In the genomic region with DNA sequence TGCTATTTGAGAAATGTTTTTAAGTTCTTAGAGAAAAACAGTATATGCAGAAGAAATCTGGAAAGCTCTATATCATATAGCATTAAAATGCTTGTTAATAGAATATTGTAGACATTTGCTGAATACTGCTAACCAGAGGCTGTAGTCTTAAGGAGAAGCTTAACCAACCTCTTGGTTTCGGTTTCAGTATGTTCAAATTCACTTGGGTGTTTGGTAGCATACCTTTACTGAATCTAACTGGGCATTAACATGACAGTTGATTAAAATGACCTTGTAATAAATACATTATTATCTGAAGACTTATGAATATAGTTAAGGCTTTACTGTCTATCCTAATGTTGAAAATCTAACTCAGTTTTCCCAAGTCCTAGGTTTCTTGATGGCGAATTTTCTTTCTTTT, we compare ENCODE assay signal across 8 cellular contexts. TPM values are rescaled to one million over a fixed set of nuclear protein-coding genes. Genes with fewer than 3 reads are reported as not detected.
A peak's percentile ranks its signal among the peaks of the same experiment; 100 is the strongest.
DNase-seq lines count a peak whose midpoint lies in the region; ATAC-seq and TF ChIP-seq lines count a peak whose summit lies in the region.

No MANE protein-coding gene starts in this region.

- peak overlapping the region; percentile 39 to 99 (median 68) for H3K27ac ChIP-seq in sigmoid colon
- no peak overlapping the region for H3K27ac ChIP-seq in WERI-Rb-1

- H3K4me1 ChIP-seq in sigmoid colon: peaks cover 0 to 43% (median 40%) of the 10 kb centered on the region in 4 donors

- H3K9me3 Mint-ChIP-seq in activated T-helper 1 cell treated with anti-CD3 and anti-CD28 coated beads, Interleukin-12 subunit alpha, Interleukin-12 subunit beta, Interleukin-2, Interleukin-4 antibody, amounts not matched to agents 30 ng/mL and 10 ng/mL and 1 ng/mL, durations not matched to agents 14 hours and 24 hours and 36 hours: no peaks in the 10 kb centered on the region

- no peak for TF ChIP-seq EP300 in sigmoid colon (IDR thresholded peaks at IDR 0.05)

- no peaks in the 10 kb centered on the region for H3K27me3 Mint-ChIP-seq in activated T-helper 1 cell treated with anti-CD3 and anti-CD28 coated beads, Interleukin-12 subunit alpha, Interleukin-12 subunit beta, Interleukin-2, Interleukin-4 antibody, amounts not matched to agents 30 ng/mL and 10 ng/mL and 1 ng/mL, durations not matched to agents 14 hours and 24 hours and 36 hours (ENCODE audit: insufficient read depth)

- ATAC-seq in GM18909 (IDR thresholded peaks at IDR 0.05; ENCODE audit: poor library complexity, unreplicated experiment): peak; percentile 61
- peak; percentile 54 for ATAC-seq in HG03045 (IDR thresholded peaks at IDR 0.05; ENCODE audit: unreplicated experiment)

- TF ChIP-seq CTCF in sigmoid colon (IDR thresholded peaks at IDR 0.05): no peak
- no peak for TF ChIP-seq CTCF in WERI-Rb-1 (IDR thresholded peaks at IDR 0.05; ENCODE audit: low read depth, low read length)

- H3K4me3 ChIP-seq in sigmoid colon: no peak overlapping the region
- H3K4me3 ChIP-seq in WERI-Rb-1 (ENCODE audit: low read depth, low read length): no peak overlapping the region

- TF ChIP-seq POLR2A in sigmoid colon (IDR thresholded peaks at IDR 0.05): no peak

- peaks cover 0 to 51% (median 5%) of the 10 kb centered on the region in 4 donors for H3K36me3 ChIP-seq in sigmoid colon
- peaks cover 84% of the 10 kb centered on the region for H3K36me3 ChIP-seq in WERI-Rb-1

- peaks cover 58% of the 10 kb centered on the region for H3K36me3 Mint-ChIP-seq in activated T-helper 1 cell treated with anti-CD3 and anti-CD28 coated beads, Interleukin-12 subunit alpha, Interleukin-12 subunit beta, Interleukin-2, Interleukin-4 antibody, amounts not matched to agents 30 ng/mL and 10 ng/mL and 1 ng/mL, durations not matched to agents 14 hours and 24 hours and 36 hours (ENCODE audit: low read depth)

- intact Hi-C loops in activated T-helper 1 cell treated with anti-CD3 and anti-CD28 coated beads, Interleukin-12 subunit alpha, Interleukin-12 subunit beta, Interleukin-2, Interleukin-4 antibody, amounts not matched to agents 30 ng/mL and 10 ng/mL and 1 ng/mL, durations not matched to agents 14 hours and 24 hours and 36 hours (cut with micrococcal nuclease): loop anchor here (1.0 kb wide), 2 partner anchors 31 to 256 kb away; a partner anchor contains a TSS
- intact Hi-C loops in sigmoid colon (cut with DNase I): no loop called here

- WGBS in sigmoid colon, 2 donors: 75 to 83% methylated on average over 2 of the region's 2 CpGs

- H3K9me3 ChIP-seq in sigmoid colon: no peaks in the 10 kb centered on the region
- H3K9me3 ChIP-seq in WERI-Rb-1 (ENCODE audit: severe bottlenecking): no peaks in the 10 kb centered on the region

- DNase-seq in activated T-helper 1 cell treated with anti-CD3 and anti-CD28 coated beads, Interleukin-12 subunit alpha, Interleukin-12 subunit beta, Interleukin-2, Interleukin-4 antibody, amounts not matched to agents 30 ng/mL and 10 ng/mL and 1 ng/mL, durations not matched to agents 14 hours and 24 hours and 36 hours (ENCODE audit: low spot score): no peak
- no peak for DNase-seq in sigmoid colon
- DNase-seq in WERI-Rb-1: no peak
- DNase-seq in amniotic stem cell (lab: John Stamatoyannopoulos, UW): no peak
- no peak for DNase-seq in HT-29 (ENCODE audit: low spot score)
- no peak for DNase-seq in nucleus accumbens (lab: John Stamatoyannopoulos, UW)

- H3K4me3 Mint-ChIP-seq in activated T-helper 1 cell treated with anti-CD3 and anti-CD28 coated beads, Interleukin-12 subunit alpha, Interleukin-12 subunit beta, Interleukin-2, Interleukin-4 antibody, amounts not matched to agents 30 ng/mL and 10 ng/mL and 1 ng/mL, durations not matched to agents 14 hours and 24 hours and 36 hours: peak overlapping the region; percentile 50

- H3K27ac Mint-ChIP-seq in activated T-helper 1 cell treated with anti-CD3 and anti-CD28 coated beads, Interleukin-12 subunit alpha, Interleukin-12 subunit beta, Interleukin-2, Interleukin-4 antibody, amounts not matched to agents 30 ng/mL and 10 ng/mL and 1 ng/mL, durations not matched to agents 14 hours and 24 hours and 36 hours: no peak overlapping the region

- peaks cover 55% of the 10 kb centered on the region for H3K4me1 Mint-ChIP-seq in activated T-helper 1 cell treated with anti-CD3 and anti-CD28 coated beads, Interleukin-12 subunit alpha, Interleukin-12 subunit beta, Interleukin-2, Interleukin-4 antibody, amounts not matched to agents 30 ng/mL and 10 ng/mL and 1 ng/mL, durations not matched to agents 14 hours and 24 hours and 36 hours (ENCODE audit: low read depth)

- H3K27me3 ChIP-seq in sigmoid colon (no peaks in the 10 kb centered on the region), WERI-Rb-1 (ENCODE audit: insufficient read depth, low read depth, severe bottlenecking) (no peaks in the 10 kb centered on the region)

RNA-seq across cellular contexts. Expression of a gene that starts 5.4 kb away (rescaled TPM):
- total RNA-seq in activated T-helper 1 cell treated with anti-CD3 and anti-CD28 coated beads, Interleukin-12 subunit alpha, Interleukin-12 subunit beta, Interleukin-2, Interleukin-4 antibody, amounts not matched to agents 30 ng/mL and 10 ng/mL and 1 ng/mL, durations not matched to agents 14 hours and 24 hours and 36 hours: 62.2 and 62.8 TPM in 2 replicates
- total RNA-seq in sigmoid colon: 10 to 100 TPM; 62.0 to 78.2 (median 66.3) TPM
- polyA plus RNA-seq in sigmoid colon: 10 to 100 TPM; 12.7 to 34.4 (median 13.2) TPM
- total RNA-seq in HT-29 (2014; rRNA removed; shearing (Covaris generic)): 44.6 and 58.3 TPM in 2 replicates

RNA-seq across cellular contexts. Expression of a gene that starts 31.1 kb away (rescaled TPM):
- 3.3 and 3.5 TPM in 2 replicates for total RNA-seq in activated T-helper 1 cell treated with anti-CD3 and anti-CD28 coated beads, Interleukin-12 subunit alpha, Interleukin-12 subunit beta, Interleukin-2, Interleukin-4 antibody, amounts not matched to agents 30 ng/mL and 10 ng/mL and 1 ng/mL, durations not matched to agents 14 hours and 24 hours and 36 hours
- 10 to 100 TPM in 3 of 4 donors, 1 to 10 TPM in 1; 9.6 to 12.2 (median 11.0) TPM for total RNA-seq in sigmoid colon
- 1 to 10 TPM; 4.2 to 5.4 (median 5.3) TPM for polyA plus RNA-seq in sigmoid colon
- 4.6 and 6.2 TPM in 2 replicates for total RNA-seq in HT-29 (2014; rRNA removed; shearing (Covaris generic))
